ENCODE assay signal across 20 cellular contexts in genomic region chr16:14164916-14165684, GRCh38.
"Had no signal": no experiment of that assay in that cellular context is flagged by ENCODE, and none has a peak within 500 bp of the region (broad histone marks: within the 10 kb centered on the region; RNA-seq: fewer than 3 reads in every experiment).

No MANE protein-coding gene starts in this region.

- H3K36me3 ChIP-seq: esophagus muscularis mucosa, thoracic aorta had no signal

- H3K27ac Mint-ChIP-seq: activated CD4-positive, alpha-beta memory T cell treated with anti-CD3 and anti-CD28 coated beads, Interleukin-2, amount 10 ng/mL, durations not matched to agents 7 days and 5 days; activated CD4-positive, alpha-beta T cell treated with anti-CD3 and anti-CD28 coated beads, Interleukin-2, amount 10 ng/mL, durations not matched to agents 24 days and 14 days; activated naive CD4-positive, alpha-beta T cell treated with anti-CD3 and anti-CD28 coated beads for 36 hours; activated T-cell treated with anti-CD3 and anti-CD28 coated beads, Interleukin-2, amount 50 U/mL, for 72 hours; brain; stimulated activated memory B cell treated with anti-CD40 and anti-IgM and Interleukin-4, amounts not matched to agents 10 μg/mL and 1 μg/mL and 100 μg/mL, for 72 hours had no signal

- H3K27ac ChIP-seq: esophagus muscularis mucosa, thoracic aorta, upper lobe of left lung had no signal

- H3K27me3 ChIP-seq: dorsolateral prefrontal cortex, esophagus muscularis mucosa, upper lobe of left lung had no signal

- H3K4me3 ChIP-seq: dorsolateral prefrontal cortex, esophagus muscularis mucosa, thoracic aorta, upper lobe of left lung had no signal

- H3K27me3 Mint-ChIP-seq: activated CD4-positive, alpha-beta memory T cell treated with anti-CD3 and anti-CD28 coated beads, Interleukin-2, amount 10 ng/mL, durations not matched to agents 7 days and 5 days; activated CD4-positive, alpha-beta T cell treated with anti-CD3 and anti-CD28 coated beads, Interleukin-2, amount 10 ng/mL, durations not matched to agents 24 days and 14 days; brain; stimulated activated memory B cell treated with anti-CD40 and anti-IgM and Interleukin-4, amounts not matched to agents 10 μg/mL and 1 μg/mL and 100 μg/mL, for 72 hours had no signal

- H3K9me3 ChIP-seq: esophagus muscularis mucosa, thoracic aorta, upper lobe of left lung had no signal

- H3K36me3 Mint-ChIP-seq: stimulated activated memory B cell treated with anti-CD40 and anti-IgM and Interleukin-4, amounts not matched to agents 10 μg/mL and 1 μg/mL and 100 μg/mL, for 72 hours had no signal

- DNase-seq: activated CD4-positive, alpha-beta memory T cell treated with anti-CD3 and anti-CD28 coated beads, Interleukin-2, amount 10 ng/mL, durations not matched to agents 7 days and 5 days; activated CD4-positive, alpha-beta T cell treated with anti-CD3 and anti-CD28 coated beads, Interleukin-2, amount 10 ng/mL, durations not matched to agents 24 days and 14 days; activated effector memory CD4-positive, alpha-beta T cell treated with Interleukin-2 at 50 U/mL for 16 hours; activated naive CD4-positive, alpha-beta T cell treated with anti-CD3 and anti-CD28 coated beads for 36 hours; activated T-cell treated with anti-CD3 and anti-CD28 coated beads, Interleukin-2, amount 50 U/mL, for 72 hours; anterior cingulate cortex; central memory CD4-positive, alpha-beta T cell; dorsolateral prefrontal cortex; hypothalamus; mesenchymal stem cell; occipital lobe; small intestine; stimulated activated CD4-positive, alpha-beta T cell treated with anti-CD3 and anti-CD28 coated beads, Interleukin-2, amount 100 ng/mL, for 24 hours; upper lobe of left lung had no signal

- H3K9me3 Mint-ChIP-seq: activated CD4-positive, alpha-beta memory T cell treated with anti-CD3 and anti-CD28 coated beads, Interleukin-2, amount 10 ng/mL, durations not matched to agents 7 days and 5 days; activated CD4-positive, alpha-beta T cell treated with anti-CD3 and anti-CD28 coated beads, Interleukin-2, amount 10 ng/mL, durations not matched to agents 24 days and 14 days; activated naive CD4-positive, alpha-beta T cell treated with anti-CD3 and anti-CD28 coated beads for 36 hours; activated T-cell treated with anti-CD3 and anti-CD28 coated beads, Interleukin-2, amount 50 U/mL, for 72 hours; nephron; stimulated activated memory B cell treated with anti-CD40 and anti-IgM and Interleukin-4, amounts not matched to agents 10 μg/mL and 1 μg/mL and 100 μg/mL, for 72 hours had no signal

- H3K4me3 Mint-ChIP-seq: activated CD4-positive, alpha-beta memory T cell treated with anti-CD3 and anti-CD28 coated beads, Interleukin-2, amount 10 ng/mL, durations not matched to agents 7 days and 5 days; activated CD4-positive, alpha-beta T cell treated with anti-CD3 and anti-CD28 coated beads, Interleukin-2, amount 10 ng/mL, durations not matched to agents 24 days and 14 days; activated naive CD4-positive, alpha-beta T cell treated with anti-CD3 and anti-CD28 coated beads for 36 hours; activated T-cell treated with anti-CD3 and anti-CD28 coated beads, Interleukin-2, amount 50 U/mL, for 72 hours; brain; nephron; stimulated activated memory B cell treated with anti-CD40 and anti-IgM and Interleukin-4, amounts not matched to agents 10 μg/mL and 1 μg/mL and 100 μg/mL, for 72 hours had no signal

- ATAC-seq: activated T-cell treated with anti-CD3 and anti-CD28 coated beads, Interleukin-2, amount 50 U/mL, for 72 hours; sciatic nerve; stimulated activated memory B cell treated with anti-CD40 and anti-IgM and Interleukin-4, amounts not matched to agents 10 μg/mL and 1 μg/mL and 100 μg/mL, for 72 hours had no signal
